Comparison of ENCODE assay signal across 8 cellular contexts in genomic region chr6:11093591-11094410, GRCh38. TPM values are rescaled to one million over a fixed set of nuclear protein-coding genes. Genes with fewer than 3 reads are reported as not detected.
DNase-seq lines count a peak whose midpoint lies in the region; ATAC-seq and TF ChIP-seq lines count a peak whose summit lies in the region.

TSS of gene SMIM13 (plus strand) at chr6:11093834. CDS start at chr6:11094314, 480 bp downstream.

- peak within 1 kb of the TSS; percentile 97 for H3K27ac Mint-ChIP-seq in T-helper 2 cell treated with Interferon-gamma antibody and Interleukin-4, amounts not matched to agents 5 μg/mL and 100 μg/mL, for 36 hours

- TF ChIP-seq CTCF in ascending aorta (IDR thresholded peaks at IDR 0.05), result peak; percentile 33 to 80 (median 52)

- H3K36me3 ChIP-seq in ascending aorta, result no peaks in the 10 kb centered on the region
- no peaks in the 10 kb centered on the region for H3K36me3 ChIP-seq in aorta (ENCODE audit: control insufficient read depth in 1 of 2, insufficient read depth in 2 of 2, low read length in 1 of 2)

- peaks cover 2% of the 10 kb centered on the region for H3K27me3 Mint-ChIP-seq in T-helper 2 cell treated with Interferon-gamma antibody and Interleukin-4, amounts not matched to agents 5 μg/mL and 100 μg/mL, for 36 hours (ENCODE audit: low read depth)

- no peaks in the 10 kb centered on the region for H3K27me3 ChIP-seq in ascending aorta
- no peaks in the 10 kb centered on the region for H3K27me3 ChIP-seq in right cardiac atrium (ENCODE audit: control insufficient read depth, insufficient read depth)
- no peaks in the 10 kb centered on the region for H3K27me3 ChIP-seq in aorta (ENCODE audit: control insufficient read depth in 1 of 2, insufficient read depth in 2 of 2, low read length in 1 of 2)

- H3K9me3 Mint-ChIP-seq in T-helper 2 cell treated with Interferon-gamma antibody and Interleukin-4, amounts not matched to agents 5 μg/mL and 100 μg/mL, for 36 hours, result no peaks in the 10 kb centered on the region

- intact Hi-C loops in ascending aorta (cut with DNase I), result no loop called here
- intact Hi-C loops in right cardiac atrium (cut with DNase I), result no loop called here
- intact Hi-C loops in aorta (cut with DNase I), result no loop called here

- no peaks in the 10 kb centered on the region for H3K9me3 ChIP-seq in ascending aorta
- H3K9me3 ChIP-seq in right cardiac atrium (ENCODE audit: control insufficient read depth, low read length), result no peaks in the 10 kb centered on the region
- no peaks in the 10 kb centered on the region for H3K9me3 ChIP-seq in aorta (ENCODE audit: control insufficient read depth, low read length)

- WGBS in right cardiac atrium, result under 1% methylated on average over 94 of the region's 94 CpGs
- 0% methylated on average over 73 to 94 of the region's 94 CpGs for WGBS in aorta, 2 donors

- H3K4me3 ChIP-seq in ascending aorta (peak within 1 kb of the TSS; percentile 95 to 99), right cardiac atrium (ENCODE audit: low read length) (peak within 1 kb of the TSS; percentile 87), aorta (ENCODE audit: low read length in 2 of 2) (peak within 1 kb of the TSS; percentile 87 to 93)

- H3K4me1 Mint-ChIP-seq in T-helper 2 cell treated with Interferon-gamma antibody and Interleukin-4, amounts not matched to agents 5 μg/mL and 100 μg/mL, for 36 hours (ENCODE audit: low read depth), result peaks cover 18% of the 10 kb centered on the region

- H3K4me1 ChIP-seq in ascending aorta (no peaks in the 10 kb centered on the region), right cardiac atrium (ENCODE audit: control insufficient read depth, insufficient read depth, low read length) (peaks cover 2% of the 10 kb centered on the region), aorta (ENCODE audit: control insufficient read depth in 1 of 2, insufficient read depth in 2 of 2, low read length in 2 of 2) (no peaks in the 10 kb centered on the region)

- H3K4me3 Mint-ChIP-seq in T-helper 2 cell treated with Interferon-gamma antibody and Interleukin-4, amounts not matched to agents 5 μg/mL and 100 μg/mL, for 36 hours, result peak within 1 kb of the TSS; percentile 97

- peak; percentile 76 for TF ChIP-seq POLR2A in GM18505 (IDR thresholded peaks at IDR 0.05; ENCODE audit: borderline replicate concordance, extremely low read depth, insufficient read depth, insufficient read length)

- peak; percentile 92 for ATAC-seq in GM18505 (IDR thresholded peaks at IDR 0.05; ENCODE audit: unreplicated experiment)
- ATAC-seq in HG02973 (IDR thresholded peaks at IDR 0.05; ENCODE audit: unreplicated experiment), result peak; percentile 88
- ATAC-seq in right cardiac atrium, result peak; percentile 99 to 100
- peak; percentile 99 for ATAC-seq in aorta (ENCODE audit: low FRiP score)

- H3K27ac ChIP-seq in ascending aorta (peak within 1 kb of the TSS; percentile 98), right cardiac atrium (ENCODE audit: low read length) (peak within 1 kb of the TSS; percentile 98), aorta (ENCODE audit: low read depth in 1 of 2, low read length in 2 of 2) (peak within 1 kb of the TSS; percentile 60 to 92)

- peaks cover 2% of the 10 kb centered on the region for H3K36me3 Mint-ChIP-seq in T-helper 2 cell treated with Interferon-gamma antibody and Interleukin-4, amounts not matched to agents 5 μg/mL and 100 μg/mL, for 36 hours (ENCODE audit: low read depth)

- peak; percentile 94 to 97 for DNase-seq in NCI-H1930 (lab: John Stamatoyannopoulos, UW)
- peak; percentile 95 for DNase-seq in T-helper 2 cell treated with Interferon-gamma antibody and Interleukin-4, amounts not matched to agents 5 μg/mL and 100 μg/mL, for 36 hours (ENCODE audit: low spot score)
- peak; percentile 92 to 99 for DNase-seq in ascending aorta (ENCODE audit: low spot score in 2 of 2)
- peak; percentile 98 to 99 (median 98) for DNase-seq in right cardiac atrium
- peak; percentile 98 for DNase-seq in putamen (ENCODE audit: low spot score)
- peak; percentile 99 for DNase-seq in aorta

RNA-seq across cellular contexts. Expression of gene SMIM13, which starts in this region (rescaled TPM):
- total RNA-seq in ascending aorta (2.3 TPM), right cardiac atrium (10 to 100 TPM; 10.7 to 14.5 (median 13.5) TPM), aorta (1 to 10 TPM; 9.5 to 9.8 TPM)
- polyA plus RNA-seq in right cardiac atrium (8.1 TPM), aorta (1 to 10 TPM; 2.5 to 5.4 TPM)

Comparison
In these comparisons a context has a peak if more than half of its experiments do, and no peak if none do; other contexts are left out.
1. Peak in every context shown above with its lines: DNase-seq, ATAC-seq, H3K4me3 ChIP-seq and H3K27ac ChIP-seq.